ENCODE assay signal across 1 cellular context in genomic region chr21:39094847-39095525, GRCh38.
A peak's percentile ranks its signal among the peaks of the same experiment; 100 is the strongest.
TF ChIP-seq lines count a peak whose summit lies in the region.

No MANE protein-coding gene starts in this region.

TF ChIP-seq in HepG2, 621 proteins besides CTCF, POLR2A, EP300 and RAD21 (continued from another document and continues in another):
- peak; percentile 57; the same call in 1 of the 2 replicates for TF ChIP-seq JUND (CRISPR knock-in tag; IDR thresholded peaks at IDR 0.05)
- TF ChIP-seq SP2 (CRISPR knock-in tag; IDR thresholded peaks at IDR 0.05): no peak
- no peak for TF ChIP-seq ZBTB3 (CRISPR knock-in tag; IDR thresholded peaks at IDR 0.05; ENCODE audit: borderline replicate concordance, low read depth)
- peak; percentile 77 for TF ChIP-seq NFIC (IDR thresholded peaks at IDR 0.05; ENCODE audit: low read length)
- TF ChIP-seq ZKSCAN8 (CRISPR knock-in tag; IDR thresholded peaks at IDR 0.05; ENCODE audit: borderline replicate concordance): 0 out of 2 replicates have a peak, but pooled peaks have one; percentile 36
- TF ChIP-seq TBX2 (CRISPR knock-in tag; IDR thresholded peaks at IDR 0.05; ENCODE audit: borderline replicate concordance): peak; percentile 88
- TF ChIP-seq HMGXB3 (CRISPR knock-in tag; IDR thresholded peaks at IDR 0.05; ENCODE audit: borderline replicate concordance): no peak
- no peak for TF ChIP-seq SNAPC5 (CRISPR knock-in tag; IDR thresholded peaks at IDR 0.05; ENCODE audit: borderline replicate concordance)
- TF ChIP-seq NPAS2 (CRISPR knock-in tag; IDR thresholded peaks at IDR 0.05; ENCODE audit: borderline replicate concordance): no peak
- no peak for TF ChIP-seq ZNF468 (CRISPR knock-in tag; IDR thresholded peaks at IDR 0.05)
- TF ChIP-seq PHF20 (CRISPR knock-in tag; IDR thresholded peaks at IDR 0.05): no peak
- TF ChIP-seq HHEX (CRISPR knock-in tag; IDR thresholded peaks at IDR 0.05): no peak
- TF ChIP-seq ZNF121 (CRISPR knock-in tag; IDR thresholded peaks at IDR 0.05): no peak
- TF ChIP-seq ZNF670 (CRISPR knock-in tag; IDR thresholded peaks at IDR 0.05; ENCODE audit: borderline replicate concordance): no peak
- no peak for TF ChIP-seq ZNF326 (CRISPR knock-in tag; IDR thresholded peaks at IDR 0.05; ENCODE audit: borderline replicate concordance)
- TF ChIP-seq ZNF605 (CRISPR knock-in tag; IDR thresholded peaks at IDR 0.05): no peak
- TF ChIP-seq STAT6 (CRISPR knock-in tag; IDR thresholded peaks at IDR 0.05; ENCODE audit: borderline replicate concordance): no peak
- no peak for TF ChIP-seq ZBTB46 (CRISPR knock-in tag; IDR thresholded peaks at IDR 0.05; ENCODE audit: borderline replicate concordance)
- TF ChIP-seq ZNF597 (CRISPR knock-in tag; IDR thresholded peaks at IDR 0.05): no peak
- TF ChIP-seq HIVEP1 (CRISPR knock-in tag; IDR thresholded peaks at IDR 0.05): no peak
- TF ChIP-seq NR2F2 (IDR thresholded peaks at IDR 0.05; ENCODE audit: borderline replicate concordance, low read depth): peak; percentile 53; the same call in 1 of the 2 replicates
- TF ChIP-seq ZNF543 (CRISPR knock-in tag; IDR thresholded peaks at IDR 0.05): no peak
- TF ChIP-seq ARNTL (CRISPR knock-in tag; IDR thresholded peaks at IDR 0.05): peak; percentile 33; the same call in 1 of the 2 replicates
- peak; percentile 85 for TF ChIP-seq RARA (CRISPR knock-in tag; IDR thresholded peaks at IDR 0.05)
- TF ChIP-seq DMTF1 (CRISPR knock-in tag; IDR thresholded peaks at IDR 0.05): no peak
- no peak for TF ChIP-seq ZNF318 (CRISPR knock-in tag; IDR thresholded peaks at IDR 0.05)
- no peak for TF ChIP-seq PBX2 (CRISPR knock-in tag; IDR thresholded peaks at IDR 0.05)
- no peak for TF ChIP-seq ZNF660 (CRISPR knock-in tag; IDR thresholded peaks at IDR 0.05; ENCODE audit: borderline replicate concordance, low read depth)
- TF ChIP-seq FUBP1 (CRISPR knock-in tag; IDR thresholded peaks at IDR 0.05; ENCODE audit: borderline replicate concordance): no peak
- TF ChIP-seq ESRRA (CRISPR knock-in tag; IDR thresholded peaks at IDR 0.05; ENCODE audit: low read depth): no peak
- TF ChIP-seq ZBTB7A (CRISPR knock-in tag; IDR thresholded peaks at IDR 0.05): no peak
- TF ChIP-seq ATF1 (CRISPR knock-in tag; IDR thresholded peaks at IDR 0.05): no peak
- TF ChIP-seq JUNB (CRISPR knock-in tag; IDR thresholded peaks at IDR 0.05; ENCODE audit: borderline replicate concordance): no peak
- no peak for TF ChIP-seq TCF7L2 (IDR thresholded peaks at IDR 0.05; ENCODE audit: low read depth, low read length)
